Comparison of ENCODE assay signal across 22 cellular contexts in genomic region chr14:87877877-87878276, GRCh38.
A peak's percentile ranks its signal among the peaks of the same experiment; 100 is the strongest.
DNase-seq lines count a peak whose midpoint lies in the region; ATAC-seq, FAIRE-seq and TF ChIP-seq lines count a peak whose summit lies in the region.
"Had no signal": no experiment of that assay in that cellular context is flagged by ENCODE, and none has a peak within 500 bp of the region (broad histone marks: within the 10 kb centered on the region; RNA-seq: fewer than 3 reads in every experiment).

No MANE protein-coding gene starts in this region.

- DNase-seq in HFF-Myc (ENCODE audit: extremely low read depth, low read depth) (peak; percentile 17), RWPE1 (ENCODE audit: low spot score) (peak; percentile 80), bronchial epithelial cell (ENCODE audit: low read depth) (peak; percentile 86), D721Med (ENCODE audit: insufficient read length, low spot score) (no peak), spleen (no peak), GM10248 (ENCODE audit: extremely low spot score) (no peak)
- DNase-seq: AML-193, DMS 273 treated with DMSO at 0.1 percent for 48 hours, DND-41, GF-D8, HCEC 1CT, NCI-H1436, NCI-H1930, NCI-H345, NCI-H526, Right ventricle myocardium superior, SW 1271 had no signal

- FAIRE-seq in bronchial epithelial cell (lab: Jason Lieb, UNC): no peak
- no peak for FAIRE-seq in D721Med (lab: Jason Lieb, UNC)
- FAIRE-seq: GM12878, GM19239 had no signal

- CTCF ChIA-PET in RWPE1 (lab: Yijun Ruan, JAX) (no interaction called here), GM10248 (lab: Yijun Ruan, JAX) (interaction anchor here (1.3 to 1.7 kb wide), 2 partner anchors 11 to 21 kb away, joined by 5 to 8 read pairs; no protein-coding TSS in a partner anchor)

- H3K27ac ChIP-seq in RWPE1: no peak overlapping the region
- no peak overlapping the region for H3K27ac ChIP-seq in spleen
- H3K27ac ChIP-seq: C4-2B, KMS-11 had no signal

- POLR2A ChIA-PET in RWPE1 (lab: Yijun Ruan, JAX; ENCODE audit: low non-redundant PET): no interaction called here
- POLR2A ChIA-PET in GM10248 (lab: Yijun Ruan, JAX): no interaction called here

- no peaks in the 10 kb centered on the region for H3K4me1 ChIP-seq in spleen

- intact Hi-C loops in spleen (cut with DNase I; ENCODE audit: low total_unique reads): no loop called here

- no peak overlapping the region for H3K4me3 ChIP-seq in HFF-Myc (replicated peaks; ENCODE audit: low read depth, low read length)
- no peak overlapping the region for H3K4me3 ChIP-seq in bronchial epithelial cell (ENCODE audit: low read depth, low read length)
- H3K4me3 ChIP-seq in spleen: no peak overlapping the region
- H3K4me3 ChIP-seq: GM12878 had no signal

- no peaks in the 10 kb centered on the region for H3K27me3 ChIP-seq in bronchial epithelial cell (ENCODE audit: control insufficient read depth, insufficient read depth, low read length)
- peaks cover 0 to 4% (median 0%) of the 10 kb centered on the region in 7 donors for H3K27me3 ChIP-seq in spleen (replicated peaks in 1 of 7)

- ATAC-seq in HG03469 (IDR thresholded peaks at IDR 0.05; ENCODE audit: unreplicated experiment): no peak
- ATAC-seq: GM12878 had no signal

- no peaks in the 10 kb centered on the region for H3K9me3 ChIP-seq in spleen

- H3K36me3 ChIP-seq in bronchial epithelial cell (ENCODE audit: control insufficient read depth, insufficient read depth, low read length) (no peaks in the 10 kb centered on the region), spleen (no peaks in the 10 kb centered on the region)

- no peak for TF ChIP-seq POLR2A in spleen (IDR thresholded peaks at IDR 0.05)

- TF ChIP-seq CTCF in HFF-Myc (IDR thresholded peaks at IDR 0.05; ENCODE audit: low read depth, low read length, missing control alignments): no peak
- no peak for TF ChIP-seq CTCF in RWPE1 (conservative IDR thresholded peaks at IDR 0.05; ENCODE audit: low read depth)
- no peak for TF ChIP-seq CTCF in bronchial epithelial cell (IDR thresholded peaks at IDR 0.05; ENCODE audit: insufficient read depth, low read length, severe bottlenecking)
- no peak for TF ChIP-seq CTCF in D721Med (IDR thresholded peaks at IDR 0.05; ENCODE audit: insufficient read depth, missing control alignments)
- no peak for TF ChIP-seq CTCF in spleen (IDR thresholded peaks at IDR 0.05 in 8 of 11, conservative IDR thresholded peaks at IDR 0.05 in 3 of 11)
- no peak for TF ChIP-seq CTCF in GM10248 (IDR thresholded peaks at IDR 0.05; ENCODE audit: control extremely low read depth, extremely low read depth, low read depth, missing control alignments)

- WGBS in spleen, 5 donors: 90 to 95% (median 93%) methylated on average over 6 of the region's 6 CpGs

Comparison
In these comparisons a context has a peak if more than half of its experiments do, and no peak if none do; other contexts are left out.
1. DNase-seq: peak in HFF-Myc (single experiment), RWPE1 (single experiment) and bronchial epithelial cell (single experiment); none in D721Med (single experiment), spleen (single experiment) and GM10248 (single experiment).